27 cellular contexts compared by ENCODE assay signal in genomic region chr19:39680593-39680992, GRCh38. TPM values are rescaled to one million over a fixed set of nuclear protein-coding genes. Genes with fewer than 3 reads are reported as not detected.
DNase-seq lines count a peak whose midpoint lies in the region; ATAC-seq and TF ChIP-seq lines count a peak whose summit lies in the region.
"Had no signal": no experiment of that assay in that cellular context is flagged by ENCODE, and none has a peak within 500 bp of the region (broad histone marks: within the 10 kb centered on the region; RNA-seq: fewer than 3 reads in every experiment).

No MANE protein-coding gene starts in this region.

- no peak overlapping the region for H3K4me2 ChIP-seq in Karpas-422 (ENCODE audit: low read depth, low read length, poor library complexity, severe bottlenecking)

- H3K36me3 Mint-ChIP-seq in T-helper 1 cell treated with Interleukin-12 subunit alpha and Interleukin-12 subunit beta and Interleukin-4 antibody, amounts not matched to agents 30 μg/mL and 1 μg/mL, for 36 hours (ENCODE audit: low read depth): peaks cover 15% of the 10 kb centered on the region
- H3K36me3 Mint-ChIP-seq in activated CD4-positive, alpha-beta memory T cell treated with anti-CD3 and anti-CD28 coated beads for 36 hours: peaks cover 3% of the 10 kb centered on the region
- H3K36me3 Mint-ChIP-seq: CD14-positive monocyte; CD8-positive, alpha-beta memory T cell had no signal

- peak overlapping the region; percentile 93 for H3K27ac Mint-ChIP-seq in T-helper 1 cell treated with Interleukin-12 subunit alpha and Interleukin-12 subunit beta and Interleukin-4 antibody, amounts not matched to agents 30 μg/mL and 1 μg/mL, for 36 hours
- H3K27ac Mint-ChIP-seq in activated CD4-positive, alpha-beta memory T cell treated with anti-CD3 and anti-CD28 coated beads for 36 hours: peak overlapping the region; percentile 93
- H3K27ac Mint-ChIP-seq: CD14-positive monocyte had no signal

- CTCF ChIA-PET in HEK293 (lab: Yijun Ruan, JAX): no interaction called here
- CTCF ChIA-PET in activated CD4-positive, alpha-beta memory T cell treated with anti-CD3 and anti-CD28 coated beads for 36 hours (lab: Charles Lee): interaction anchor here (1.4 kb wide), 2 partner anchors 84 to 87 kb away, joined by 3 to 6 read pairs; no protein-coding TSS in a partner anchor

- H3K4me1 ChIP-seq in HEK293 (ENCODE audit: control insufficient read depth, insufficient read depth, low read length) (peaks cover 5% of the 10 kb centered on the region; the same call in 1 of the 2 replicates), Karpas-422 (ENCODE audit: low read length) (peaks cover 30% of the 10 kb centered on the region)
- H3K4me1 ChIP-seq: BE2C, SJSA1 had no signal

- TF ChIP-seq CTCF in GM06990 (IDR thresholded peaks at IDR 0.05; ENCODE audit: insufficient read depth, low read length, poor library complexity, severe bottlenecking) (no peak), HEK293 (tag by site-specific recombination; IDR thresholded peaks at IDR 0.05) (no peak)

- H3K4me3 Mint-ChIP-seq in T-helper 1 cell treated with Interleukin-12 subunit alpha and Interleukin-12 subunit beta and Interleukin-4 antibody, amounts not matched to agents 30 μg/mL and 1 μg/mL, for 36 hours: peak overlapping the region; percentile 8
- H3K4me3 Mint-ChIP-seq in activated CD4-positive, alpha-beta memory T cell treated with anti-CD3 and anti-CD28 coated beads for 36 hours: no peak overlapping the region
- H3K4me3 Mint-ChIP-seq: CD14-positive monocyte had no signal

- POLR2A ChIA-PET in HEK293 (lab: Yijun Ruan, JAX): no interaction called here
- POLR2A ChIA-PET in activated CD4-positive, alpha-beta memory T cell treated with anti-CD3 and anti-CD28 coated beads for 36 hours (lab: Charles Lee): no interaction called here

- H3K4me1 Mint-ChIP-seq in T-helper 1 cell treated with Interleukin-12 subunit alpha and Interleukin-12 subunit beta and Interleukin-4 antibody, amounts not matched to agents 30 μg/mL and 1 μg/mL, for 36 hours (ENCODE audit: low read depth): peaks cover 39% of the 10 kb centered on the region
- H3K4me1 Mint-ChIP-seq in activated CD4-positive, alpha-beta memory T cell treated with anti-CD3 and anti-CD28 coated beads for 36 hours (ENCODE audit: low read depth): peaks cover 48% of the 10 kb centered on the region

- no peaks in the 10 kb centered on the region for H3K79me2 ChIP-seq in Karpas-422 (ENCODE audit: low read length)

- H2AFZ ChIP-seq in Karpas-422 (ENCODE audit: low read length): no peak overlapping the region

- H3K9me3 ChIP-seq in HEK293 (ENCODE audit: control insufficient read depth, insufficient read depth, low read depth, low read length) (0 out of 2 replicates have a peak, but pooled peaks cover 2% of the 10 kb centered on the region), Karpas-422 (ENCODE audit: low read length) (no peaks in the 10 kb centered on the region)
- H3K9me3 ChIP-seq: BE2C, SJSA1 had no signal

- no peaks in the 10 kb centered on the region for H3K27me3 ChIP-seq in GM06990 (replicated peaks; ENCODE audit: control insufficient read depth, insufficient read depth, low read length)
- no peaks in the 10 kb centered on the region for H3K27me3 ChIP-seq in Karpas-422 (ENCODE audit: low read length)
- H3K27me3 ChIP-seq: SJSA1 had no signal

- intact Hi-C loops in activated CD4-positive, alpha-beta memory T cell treated with anti-CD3 and anti-CD28 coated beads for 36 hours (cut with micrococcal nuclease): no loop called here

- H3K9me2 ChIP-seq in Karpas-422 (replicated peaks; ENCODE audit: insufficient read depth, low read length): no peaks in the 10 kb centered on the region

- no peak for ATAC-seq in GM19023 (IDR thresholded peaks at IDR 0.05; ENCODE audit: unreplicated experiment)

- H3K27ac ChIP-seq in HEK293 (ENCODE audit: extremely low read depth, low read depth, low read length): no peak overlapping the region
- no peak overlapping the region for H3K27ac ChIP-seq in Karpas-422 (ENCODE audit: low read length)
- H3K27ac ChIP-seq: 22Rv1, SJSA1 had no signal

- DNase-seq in T-helper 1 cell (no peak), GM06990 (ENCODE audit: extremely low read depth, insufficient read length) (no peak), Karpas-422 (no peak), epidermal melanocyte (ENCODE audit: insufficient read length, low spot score) (no peak)
- no peak for DNase-seq in activated CD4-positive, alpha-beta memory T cell treated with anti-CD3 and anti-CD28 coated beads for 36 hours
- DNase-seq: BE2C; CD8-positive, alpha-beta memory T cell; DMS 273 treated with DMSO at 0.1 percent for 48 hours; DMS79; EL; GDM1; NCI-H2029; NCI-H446 treated with DMSO at 0.1 percent for 48 hours; NCI-H526; NCI-H82; Right ventricle myocardium superior; RPMI8226 had no signal

- no peaks in the 10 kb centered on the region for H3K27me3 Mint-ChIP-seq in T-helper 1 cell treated with Interleukin-12 subunit alpha and Interleukin-12 subunit beta and Interleukin-4 antibody, amounts not matched to agents 30 μg/mL and 1 μg/mL, for 36 hours (ENCODE audit: low read depth)
- H3K27me3 Mint-ChIP-seq in activated CD4-positive, alpha-beta memory T cell treated with anti-CD3 and anti-CD28 coated beads for 36 hours: no peaks in the 10 kb centered on the region

- peak overlapping the region; percentile 67 for H3K4me3 ChIP-seq in GM06990 (replicated peaks; ENCODE audit: low read depth, low read length)
- no peak overlapping the region for H3K4me3 ChIP-seq in HEK293 (ENCODE audit: low read depth, low read length)
- H3K4me3 ChIP-seq in Karpas-422 (ENCODE audit: low read length): no peak overlapping the region
- H3K4me3 ChIP-seq: SJSA1 had no signal

- no peaks in the 10 kb centered on the region for H3K9me3 Mint-ChIP-seq in T-helper 1 cell treated with Interleukin-12 subunit alpha and Interleukin-12 subunit beta and Interleukin-4 antibody, amounts not matched to agents 30 μg/mL and 1 μg/mL, for 36 hours
- H3K9me3 Mint-ChIP-seq in activated CD4-positive, alpha-beta memory T cell treated with anti-CD3 and anti-CD28 coated beads for 36 hours: no peaks in the 10 kb centered on the region
- H3K9me3 Mint-ChIP-seq: CD8-positive, alpha-beta memory T cell had no signal

- H3K9ac ChIP-seq in Karpas-422 (ENCODE audit: low read length): no peak overlapping the region

- no peaks in the 10 kb centered on the region for H4K20me1 ChIP-seq in Karpas-422 (ENCODE audit: insufficient read depth, low read depth, low read length)

- peaks cover 5% of the 10 kb centered on the region for H3K36me3 ChIP-seq in GM06990 (ENCODE audit: control insufficient read depth, insufficient read depth, low read length)
- H3K36me3 ChIP-seq in HEK293 (ENCODE audit: control insufficient read depth in 2 of 2, insufficient read depth in 1 of 2, low read length in 2 of 2): no peaks in the 10 kb centered on the region
- no peaks in the 10 kb centered on the region for H3K36me3 ChIP-seq in Karpas-422 (ENCODE audit: insufficient read depth, low read length)
- H3K36me3 ChIP-seq: BE2C, SJSA1 had no signal

TF ChIP-seq in HEK293, 187 proteins besides CTCF, POLR2A, EP300 and RAD21:
- no peak for TF ChIP-seq MZF1 (tag by site-specific recombination; IDR thresholded peaks at IDR 0.05; ENCODE audit: borderline replicate concordance)
- 0 out of 2 replicates have a peak, but pooled peaks have one; percentile 64 for TF ChIP-seq ZNF121 (tag by site-specific recombination; IDR thresholded peaks at IDR 0.05)

RNA-seq across cellular contexts. Expression of gene LGALS14, which starts 23.7 kb away (rescaled TPM):
- 1 to 10 TPM; 1.6 to 2.5 TPM for total RNA-seq in activated CD4-positive, alpha-beta memory T cell treated with anti-CD3 and anti-CD28 coated beads for 36 hours
- total RNA-seq in Karpas-422 (2014; rRNA removed; shearing (Covaris generic); ENCODE audit: low replicate concordance): 3.7 and 6.1 TPM in 2 replicates
- total RNA-seq: CD8-positive, alpha-beta memory T cell; HepG2; HT1080; LHCN-M2; MCF 10A; Right ventricle myocardium superior; SJSA1 had no signal

RNA-seq across cellular contexts. Expression of gene LGALS16, which starts 24.9 kb away (rescaled TPM):
- not detected for total RNA-seq in activated CD4-positive, alpha-beta memory T cell treated with anti-CD3 and anti-CD28 coated beads for 36 hours
- not detected in 2 replicates for total RNA-seq in Karpas-422 (2014; rRNA removed; shearing (Covaris generic); ENCODE audit: low replicate concordance)
- total RNA-seq: CD8-positive, alpha-beta memory T cell; HepG2; HT1080; LHCN-M2; MCF 10A; Right ventricle myocardium superior; SJSA1 had no signal

RNA-seq across cellular contexts. Expression of gene CLC, which starts 57.2 kb away (rescaled TPM):
- 1 to 10 TPM; 4.0 to 4.7 TPM for total RNA-seq in activated CD4-positive, alpha-beta memory T cell treated with anti-CD3 and anti-CD28 coated beads for 36 hours
- total RNA-seq in Karpas-422 (2014; rRNA removed; shearing (Covaris generic); ENCODE audit: low replicate concordance): not detected in 2 replicates
- total RNA-seq: CD8-positive, alpha-beta memory T cell; HepG2; HT1080; LHCN-M2; MCF 10A; Right ventricle myocardium superior; SJSA1 had no signal
